ENCODE assay signal across 9 cellular contexts in the genomic region with DNA sequence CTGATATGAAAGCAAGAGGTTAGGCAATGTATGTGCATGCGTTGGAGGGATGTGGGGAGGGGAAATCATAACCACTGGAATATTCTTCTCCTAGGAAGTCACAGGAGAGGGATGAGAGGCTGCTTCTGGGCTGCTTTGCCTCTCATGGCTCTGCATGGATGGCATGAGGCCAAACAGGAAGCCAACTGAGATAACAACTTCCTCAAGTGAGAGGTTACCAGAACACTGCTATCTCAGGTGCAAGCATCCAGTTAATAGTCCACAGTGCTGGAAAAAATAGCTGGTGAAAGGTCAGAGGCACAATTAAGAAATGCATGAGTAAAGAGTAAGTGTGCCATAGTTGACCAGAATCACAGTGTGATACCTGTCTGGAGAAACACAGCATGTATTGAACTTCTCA.
DNase-seq lines count a peak whose midpoint lies in the region; ATAC-seq, FAIRE-seq and TF ChIP-seq lines count a peak whose summit lies in the region.
"Had no signal": no experiment of that assay in that cellular context is flagged by ENCODE, and none has a peak within 500 bp of the region (broad histone marks: within the 10 kb centered on the region; RNA-seq: fewer than 3 reads in every experiment).

No MANE protein-coding gene starts in this region.

- H3K27ac ChIP-seq in cardiac muscle cell (peak overlapping the region; percentile 61), left ventricle myocardium inferior (replicated peaks) (no peak overlapping the region)

- H3K4me3 ChIP-seq in cardiac muscle cell = no peak overlapping the region
- H3K4me3 ChIP-seq in left ventricle myocardium inferior = no peak overlapping the region

- no peak overlapping the region for H3K4me3 Mint-ChIP-seq in activated naive CD8-positive, alpha-beta T cell treated with anti-CD3 and anti-CD28 coated beads, Interleukin-2, amount 10 ng/mL, durations not matched to agents 7 days and 5 days
- H3K4me3 Mint-ChIP-seq in stimulated activated naive CD8-positive, alpha-beta T cell treated with anti-CD3 and anti-CD28 coated beads, Interleukin-15, amount 100 ng/mL, for 72 hours = no peak overlapping the region

- H3K36me3 Mint-ChIP-seq in activated naive CD8-positive, alpha-beta T cell treated with anti-CD3 and anti-CD28 coated beads, Interleukin-2, amount 10 ng/mL, durations not matched to agents 7 days and 5 days = peaks cover 8% of the 10 kb centered on the region

- H3K27me3 ChIP-seq in cardiac muscle cell (no peaks in the 10 kb centered on the region), left ventricle myocardium inferior (ENCODE audit: low read depth) (peaks cover 11% of the 10 kb centered on the region)

- POLR2A ChIA-PET in activated naive CD8-positive, alpha-beta T cell treated with anti-CD3 and anti-CD28 coated beads, Interleukin-2, amount 10 ng/mL, durations not matched to agents 7 days and 5 days (lab: Charles Lee) = no interaction called here

- no peaks in the 10 kb centered on the region for H3K36me3 ChIP-seq in cardiac muscle cell
- H3K36me3 ChIP-seq in left ventricle myocardium inferior = no peaks in the 10 kb centered on the region

- no peak for FAIRE-seq in H54 (lab: Jason Lieb, UNC)

- H3K9me3 ChIP-seq in cardiac muscle cell (ENCODE audit: low read depth) = no peaks in the 10 kb centered on the region
- no peaks in the 10 kb centered on the region for H3K9me3 ChIP-seq in left ventricle myocardium inferior (replicated peaks)

- TF ChIP-seq CTCF in cardiac muscle cell (IDR thresholded peaks at IDR 0.05; ENCODE audit: low read depth, low read length) (no peak), left ventricle myocardium inferior (IDR thresholded peaks at IDR 0.05; ENCODE audit: borderline replicate concordance) (no peak)

- H3K27me3 Mint-ChIP-seq in activated naive CD8-positive, alpha-beta T cell treated with anti-CD3 and anti-CD28 coated beads, Interleukin-2, amount 10 ng/mL, durations not matched to agents 7 days and 5 days = no peaks in the 10 kb centered on the region
- H3K27me3 Mint-ChIP-seq in stimulated activated naive CD8-positive, alpha-beta T cell treated with anti-CD3 and anti-CD28 coated beads, Interleukin-15, amount 100 ng/mL, for 72 hours = no peaks in the 10 kb centered on the region

- peaks cover 21% of the 10 kb centered on the region for H3K4me1 Mint-ChIP-seq in activated naive CD8-positive, alpha-beta T cell treated with anti-CD3 and anti-CD28 coated beads, Interleukin-2, amount 10 ng/mL, durations not matched to agents 7 days and 5 days
- H3K4me1 Mint-ChIP-seq in stimulated activated naive CD8-positive, alpha-beta T cell treated with anti-CD3 and anti-CD28 coated beads, Interleukin-15, amount 100 ng/mL, for 72 hours = peaks cover 56% of the 10 kb centered on the region

- H3K9me3 Mint-ChIP-seq in activated naive CD8-positive, alpha-beta T cell treated with anti-CD3 and anti-CD28 coated beads, Interleukin-2, amount 10 ng/mL, durations not matched to agents 7 days and 5 days = no peaks in the 10 kb centered on the region
- peaks cover 0 to 6% of the 10 kb centered on the region in 2 donors for H3K9me3 Mint-ChIP-seq in stimulated activated naive CD8-positive, alpha-beta T cell treated with anti-CD3 and anti-CD28 coated beads, Interleukin-15, amount 100 ng/mL, for 72 hours

- peak overlapping the region; percentile 24 for H3K27ac Mint-ChIP-seq in activated naive CD8-positive, alpha-beta T cell treated with anti-CD3 and anti-CD28 coated beads, Interleukin-2, amount 10 ng/mL, durations not matched to agents 7 days and 5 days
- H3K27ac Mint-ChIP-seq in stimulated activated naive CD8-positive, alpha-beta T cell treated with anti-CD3 and anti-CD28 coated beads, Interleukin-15, amount 100 ng/mL, for 72 hours = peak overlapping the region; percentile 37 to 63

- intact Hi-C loops in left ventricle myocardium inferior (cut with micrococcal nuclease) = no loop called here

- TF ChIP-seq POLR2A in H54 (IDR thresholded peaks at IDR 0.05; ENCODE audit: low read depth, low read length) = no peak

- peak; percentile 65 for ATAC-seq in activated naive CD8-positive, alpha-beta T cell treated with anti-CD3 and anti-CD28 coated beads, Interleukin-2, amount 10 ng/mL, durations not matched to agents 7 days and 5 days (ENCODE audit: low read depth)
- no peak for ATAC-seq in stimulated activated naive CD8-positive, alpha-beta T cell treated with anti-CD3 and anti-CD28 coated beads, Interleukin-15, amount 100 ng/mL, for 72 hours
- no peak for ATAC-seq in GM18873 (IDR thresholded peaks at IDR 0.05; ENCODE audit: low FRiP score, unreplicated experiment)

- DNase-seq in cardiac muscle cell (ENCODE audit: low read depth in 1 of 2, low spot score in 1 of 2) (peak; percentile 29 to 71), left ventricle myocardium inferior (no peak), Kasumi-1 (lab: John Stamatoyannopoulos, UW) (peak; percentile 25 to 45), cerebellar cortex (ENCODE audit: low spot score) (no peak), H54 (ENCODE audit: insufficient read length, low spot score) (no peak)
- DNase-seq in activated naive CD8-positive, alpha-beta T cell treated with anti-CD3 and anti-CD28 coated beads, Interleukin-2, amount 10 ng/mL, durations not matched to agents 7 days and 5 days = no peak
- DNase-seq in stimulated activated naive CD8-positive, alpha-beta T cell treated with anti-CD3 and anti-CD28 coated beads, Interleukin-15, amount 100 ng/mL, for 72 hours = no peak
- DNase-seq: NCI-H2081 treated with DMSO at 0.1 percent for 48 hours had no signal

- peaks cover 14% of the 10 kb centered on the region for H3K4me1 ChIP-seq in cardiac muscle cell (ENCODE audit: low read depth)
- peaks cover 22% of the 10 kb centered on the region for H3K4me1 ChIP-seq in left ventricle myocardium inferior

Comparison
In these comparisons a context has a peak if more than half of its experiments do, and no peak if none do; other contexts are left out.
1. DNase-seq: peak in cardiac muscle cell (2 of 2) and Kasumi-1 (2 of 2); none in left ventricle myocardium inferior (single experiment), activated naive CD8-positive, alpha-beta T cell treated with anti-CD3 and anti-CD28 coated beads, Interleukin-2, amount 10 ng/mL, durations not matched to agents 7 days and 5 days (single experiment), stimulated activated naive CD8-positive, alpha-beta T cell treated with anti-CD3 and anti-CD28 coated beads, Interleukin-15, amount 100 ng/mL, for 72 hours (0 of 2), cerebellar cortex (single experiment) and H54 (single experiment).